Comparison of ENCODE assay signal across 30 cellular contexts in the genomic region with DNA sequence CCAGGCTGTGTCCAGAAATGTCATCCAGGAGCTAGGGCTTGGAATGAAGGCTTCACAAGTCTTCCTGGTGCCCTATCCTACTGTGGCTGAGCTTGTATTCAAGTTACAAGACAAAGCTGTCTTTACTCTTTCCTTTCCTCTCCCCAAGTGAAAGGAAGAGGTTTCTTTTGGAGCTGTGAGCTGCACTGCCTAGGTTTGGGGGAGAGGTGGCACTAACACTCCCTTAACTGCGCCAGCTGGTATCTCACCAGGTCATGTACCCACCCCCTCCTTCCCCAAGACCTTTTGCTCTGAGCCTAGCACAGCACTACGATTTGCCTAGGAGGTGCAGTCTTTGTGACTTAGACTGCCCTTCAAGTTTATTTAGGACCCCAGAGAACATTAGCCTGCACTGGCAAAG.
"Had no signal": no experiment of that assay in that cellular context is flagged by ENCODE, and none has a peak within 500 bp of the region (broad histone marks: within the 10 kb centered on the region; RNA-seq: fewer than 3 reads in every experiment).

No MANE protein-coding gene starts in this region.

- ATAC-seq: effector memory CD8-positive, alpha-beta T cell; gastroesophageal sphincter; right lobe of liver; stimulated activated effector memory CD8-positive, alpha-beta T cell treated with anti-CD3 and anti-CD28 coated beads, Interleukin-12 subunit alpha, Interleukin-12 subunit beta, amount 100 ng/mL, for 72 hours; T-helper 17 cell had no signal

- H3K27ac Mint-ChIP-seq: activated CD4-positive, alpha-beta memory T cell treated with anti-CD3 and anti-CD28 coated beads, Interleukin-2, amount 10 ng/mL, durations not matched to agents 7 days and 5 days; activated CD4-positive, alpha-beta T cell treated with anti-CD3 and anti-CD28 coated beads, Interleukin-2, amount 10 ng/mL, durations not matched to agents 7 days and 5 days; activated naive CD4-positive, alpha-beta T cell treated with anti-CD3 and anti-CD28 coated beads, Interleukin-2, amount 10 ng/mL, durations not matched to agents 7 days and 5 days; activated naive CD8-positive, alpha-beta T cell treated with anti-CD3 and anti-CD28 coated beads, Interleukin-2, amount 10 ng/mL, durations not matched to agents 7 days and 5 days; activated T-cell treated with anti-CD3 and anti-CD28 coated beads, Interleukin-2, amount 50 U/mL, for 24 hours; brain; effector memory CD8-positive, alpha-beta T cell; nephron; progenitor cell of endocrine pancreas; stimulated activated effector memory CD8-positive, alpha-beta T cell treated with anti-CD3 and anti-CD28 coated beads, Interleukin-12 subunit alpha, Interleukin-12 subunit beta, amount 100 ng/mL, for 72 hours; stimulated activated naive CD8-positive, alpha-beta T cell treated with anti-CD3 and anti-CD28 coated beads, Interleukin-15, Interleukin-2, amounts not matched to agents 100 ng/mL and 50 ng/mL, for 24 hours; T-helper 17 cell had no signal

- H3K9me3 ChIP-seq: ascending aorta, gastroesophageal sphincter, ovary, right lobe of liver, thoracic aorta, upper lobe of left lung, vagina had no signal

- H3K36me3 Mint-ChIP-seq: activated naive CD4-positive, alpha-beta T cell treated with anti-CD3 and anti-CD28 coated beads, Interleukin-2, amount 10 ng/mL, durations not matched to agents 7 days and 5 days; activated naive CD8-positive, alpha-beta T cell treated with anti-CD3 and anti-CD28 coated beads, Interleukin-2, amount 10 ng/mL, durations not matched to agents 7 days and 5 days; brain; stimulated activated effector memory CD8-positive, alpha-beta T cell treated with anti-CD3 and anti-CD28 coated beads, Interleukin-12 subunit alpha, Interleukin-12 subunit beta, amount 100 ng/mL, for 72 hours had no signal

- H2AFZ ChIP-seq: hepatocyte had no signal

- H3K4me1 ChIP-seq: ascending aorta, gastroesophageal sphincter, left ventricle myocardium inferior, right lobe of liver, upper lobe of left lung, vagina had no signal

- H3K36me3 ChIP-seq: ascending aorta, gastroesophageal sphincter, left ventricle myocardium inferior, ovary, right lobe of liver, thoracic aorta, upper lobe of left lung, vagina had no signal

- H3K4me3 Mint-ChIP-seq: activated CD4-positive, alpha-beta memory T cell treated with anti-CD3 and anti-CD28 coated beads, Interleukin-2, amount 10 ng/mL, durations not matched to agents 7 days and 5 days; activated CD4-positive, alpha-beta T cell treated with anti-CD3 and anti-CD28 coated beads, Interleukin-2, amount 10 ng/mL, durations not matched to agents 7 days and 5 days; activated naive CD4-positive, alpha-beta T cell treated with anti-CD3 and anti-CD28 coated beads, Interleukin-2, amount 10 ng/mL, durations not matched to agents 7 days and 5 days; activated naive CD8-positive, alpha-beta T cell treated with anti-CD3 and anti-CD28 coated beads, Interleukin-2, amount 10 ng/mL, durations not matched to agents 7 days and 5 days; activated T-cell treated with anti-CD3 and anti-CD28 coated beads, Interleukin-2, amount 50 U/mL, for 24 hours; brain; effector memory CD8-positive, alpha-beta T cell; nephron; stimulated activated effector memory CD8-positive, alpha-beta T cell treated with anti-CD3 and anti-CD28 coated beads, Interleukin-12 subunit alpha, Interleukin-12 subunit beta, amount 100 ng/mL, for 72 hours; stimulated activated naive CD8-positive, alpha-beta T cell treated with anti-CD3 and anti-CD28 coated beads, Interleukin-15, Interleukin-2, amounts not matched to agents 100 ng/mL and 50 ng/mL, for 24 hours; T-helper 17 cell had no signal

- H3K27me3 Mint-ChIP-seq: activated CD4-positive, alpha-beta memory T cell treated with anti-CD3 and anti-CD28 coated beads, Interleukin-2, amount 10 ng/mL, durations not matched to agents 7 days and 5 days; activated CD4-positive, alpha-beta T cell treated with anti-CD3 and anti-CD28 coated beads, Interleukin-2, amount 10 ng/mL, durations not matched to agents 7 days and 5 days; activated naive CD4-positive, alpha-beta T cell treated with anti-CD3 and anti-CD28 coated beads, Interleukin-2, amount 10 ng/mL, durations not matched to agents 7 days and 5 days; activated naive CD8-positive, alpha-beta T cell treated with anti-CD3 and anti-CD28 coated beads, Interleukin-2, amount 10 ng/mL, durations not matched to agents 7 days and 5 days; activated T-cell treated with anti-CD3 and anti-CD28 coated beads, Interleukin-2, amount 50 U/mL, for 24 hours; brain; effector memory CD8-positive, alpha-beta T cell; progenitor cell of endocrine pancreas; stimulated activated naive CD8-positive, alpha-beta T cell treated with anti-CD3 and anti-CD28 coated beads, Interleukin-15, Interleukin-2, amounts not matched to agents 100 ng/mL and 50 ng/mL, for 24 hours; T-helper 17 cell had no signal

- H3K9me3 Mint-ChIP-seq: nephron had no signal

- H3K4me3 ChIP-seq: ascending aorta, coronary artery, dorsolateral prefrontal cortex, gastroesophageal sphincter, hepatocyte, left ventricle myocardium inferior, ovary, right lobe of liver, thoracic aorta, upper lobe of left lung, vagina had no signal

- H3K27ac ChIP-seq: ascending aorta, coronary artery, dorsolateral prefrontal cortex, gastroesophageal sphincter, hepatocyte, left ventricle myocardium inferior, ovary, right lobe of liver, thoracic aorta, upper lobe of left lung, vagina had no signal

- DNase-seq: activated CD4-positive, alpha-beta memory T cell treated with anti-CD3 and anti-CD28 coated beads, Interleukin-2, amount 10 ng/mL, durations not matched to agents 7 days and 5 days; activated CD4-positive, alpha-beta T cell treated with anti-CD3 and anti-CD28 coated beads for 1 hour; activated CD4-positive, alpha-beta T cell treated with anti-CD3 and anti-CD28 coated beads, Interleukin-2, amount 10 ng/mL, durations not matched to agents 7 days and 5 days; activated CD8-positive, alpha-beta memory T cell treated with anti-CD3 and anti-CD28 coated beads, Interleukin-2, amount 50 U/mL, for 48 hours; activated gamma-delta T cell; activated naive CD4-positive, alpha-beta T cell treated with anti-CD3 and anti-CD28 coated beads, Interleukin-2, amount 10 ng/mL, durations not matched to agents 7 days and 5 days; activated naive CD8-positive, alpha-beta T cell treated with anti-CD3 and anti-CD28 coated beads, Interleukin-2, amount 10 ng/mL, durations not matched to agents 7 days and 5 days; activated T-cell treated with anti-CD3 and anti-CD28 coated beads, Interleukin-2, amount 50 U/mL, for 24 hours; dorsolateral prefrontal cortex; effector memory CD8-positive, alpha-beta T cell; islet precursor cell; left ventricle myocardium inferior; ovary; right lobe of liver; small intestine; stimulated activated CD4-positive, alpha-beta T cell treated with anti-CD3 and anti-CD28 coated beads, Interleukin-4, amount 100 ng/mL, for 24 hours; T-helper 17 cell; T1000; upper lobe of left lung had no signal

- H3K27me3 ChIP-seq: ascending aorta, dorsolateral prefrontal cortex, gastroesophageal sphincter, hepatocyte, ovary, right lobe of liver, upper lobe of left lung, vagina had no signal

- H3K4me2 ChIP-seq: hepatocyte had no signal

- H3K4me1 Mint-ChIP-seq: activated CD4-positive, alpha-beta memory T cell treated with anti-CD3 and anti-CD28 coated beads, Interleukin-2, amount 10 ng/mL, durations not matched to agents 7 days and 5 days; activated CD4-positive, alpha-beta T cell treated with anti-CD3 and anti-CD28 coated beads, Interleukin-2, amount 10 ng/mL, durations not matched to agents 7 days and 5 days; activated naive CD4-positive, alpha-beta T cell treated with anti-CD3 and anti-CD28 coated beads, Interleukin-2, amount 10 ng/mL, durations not matched to agents 7 days and 5 days; activated naive CD8-positive, alpha-beta T cell treated with anti-CD3 and anti-CD28 coated beads, Interleukin-2, amount 10 ng/mL, durations not matched to agents 7 days and 5 days; nephron; stimulated activated effector memory CD8-positive, alpha-beta T cell treated with anti-CD3 and anti-CD28 coated beads, Interleukin-12 subunit alpha, Interleukin-12 subunit beta, amount 100 ng/mL, for 72 hours; T-helper 17 cell had no signal
